In the genomic region with DNA sequence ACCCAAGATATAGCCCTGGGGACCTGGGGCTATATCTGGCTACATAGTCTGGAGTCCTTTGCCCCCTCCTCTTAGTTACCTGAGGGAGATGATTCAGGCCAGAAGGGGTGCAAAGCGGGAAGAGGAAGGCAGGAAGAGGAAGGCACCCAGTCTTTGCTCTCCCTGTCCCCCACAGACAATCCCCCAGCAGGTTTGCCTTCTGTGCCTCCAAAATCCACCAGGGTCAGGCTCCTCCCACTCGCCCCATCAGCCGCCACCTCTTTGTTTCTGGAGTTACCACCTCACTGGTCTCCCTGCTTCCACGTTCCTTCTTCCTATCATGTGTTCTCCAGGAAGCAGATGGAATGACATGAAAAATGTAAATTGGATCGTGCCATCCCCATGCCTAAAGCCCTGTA, we compare ENCODE assay signal across 1 cellular context.
TF ChIP-seq lines count a peak whose summit lies in the region.

No MANE protein-coding gene starts in this region.

TF ChIP-seq in GM12878, 131 proteins besides CTCF, POLR2A, EP300 and RAD21:
- TF ChIP-seq ZNF24 (IDR thresholded peaks at IDR 0.05), result no peak
- TF ChIP-seq EED (IDR thresholded peaks at IDR 0.05; ENCODE audit: low read depth), result no peak
- TF ChIP-seq IKZF1 (conservative IDR thresholded peaks at IDR 0.05), result no peak
